In the genomic region with DNA sequence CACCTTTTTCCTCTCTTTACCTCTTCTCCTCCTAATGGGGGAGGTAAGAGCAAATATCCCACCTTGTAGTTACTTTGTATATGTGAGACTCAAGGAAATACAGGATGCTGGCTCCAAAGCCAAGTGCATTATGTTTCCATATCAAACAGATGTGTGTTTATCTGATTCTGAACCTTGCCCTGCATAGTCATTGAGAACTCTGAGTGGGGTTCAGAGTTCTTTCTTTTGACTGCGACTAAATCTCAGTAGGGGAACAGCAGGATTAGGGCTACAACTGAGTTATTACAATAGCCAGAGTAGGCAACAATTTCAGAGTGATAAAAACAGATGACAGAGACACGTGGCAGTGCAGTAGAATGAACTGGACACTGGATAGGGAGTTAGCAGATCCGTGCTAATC, we compare ENCODE assay signal across 29 cellular contexts. TPM values are rescaled to one million over a fixed set of nuclear protein-coding genes. Genes with fewer than 3 reads are reported as not detected.
"Had no signal": no experiment of that assay in that cellular context is flagged by ENCODE, and none has a peak within 500 bp of the region (broad histone marks: within the 10 kb centered on the region; RNA-seq: fewer than 3 reads in every experiment).

No MANE protein-coding gene starts in this region.

- H3K4me3 Mint-ChIP-seq: activated CD4-positive, alpha-beta memory T cell treated with anti-CD3 and anti-CD28 coated beads, Interleukin-2, amount 10 ng/mL, durations not matched to agents 7 days and 5 days; activated CD4-positive, alpha-beta T cell treated with anti-CD3 and anti-CD28 coated beads for 36 hours; activated CD4-positive, alpha-beta T cell treated with anti-CD3 and anti-CD28 coated beads, Interleukin-2, amount 10 ng/mL, durations not matched to agents 24 days and 14 days; activated naive CD4-positive, alpha-beta T cell treated with anti-CD3 and anti-CD28 coated beads, Interleukin-2, amount 10 ng/mL, durations not matched to agents 7 days and 5 days; activated naive CD8-positive, alpha-beta T cell treated with anti-CD3 and anti-CD28 coated beads, Interleukin-2, amount 10 ng/mL, durations not matched to agents 7 days and 5 days; activated T-cell treated with anti-CD3 and anti-CD28 coated beads, Interleukin-2, amount 50 U/mL, for 24 hours; activated T-cell treated with anti-CD3 and anti-CD28 coated beads, Interleukin-2, amount 50 U/mL, for 72 hours; brain; central memory CD8-positive, alpha-beta T cell; dendritic cell treated with granulocyte-macrophage colony-stimulating factor and Interleukin-4, amounts not matched to agents 40 ng/mL and 50 ng/mL, for 4 days; endodermal cell had no signal

- H3K27ac Mint-ChIP-seq: activated CD4-positive, alpha-beta memory T cell treated with anti-CD3 and anti-CD28 coated beads, Interleukin-2, amount 10 ng/mL, durations not matched to agents 7 days and 5 days; activated CD4-positive, alpha-beta T cell treated with anti-CD3 and anti-CD28 coated beads for 36 hours; activated CD4-positive, alpha-beta T cell treated with anti-CD3 and anti-CD28 coated beads, Interleukin-2, amount 10 ng/mL, durations not matched to agents 24 days and 14 days; activated naive CD4-positive, alpha-beta T cell treated with anti-CD3 and anti-CD28 coated beads, Interleukin-2, amount 10 ng/mL, durations not matched to agents 7 days and 5 days; activated naive CD4-positive, alpha-beta T cell treated with anti-CD3 and anti-CD28 coated beads, Interleukin-2, amount 50 U/mL, for 72 hours; activated naive CD8-positive, alpha-beta T cell treated with anti-CD3 and anti-CD28 coated beads, Interleukin-2, amount 10 ng/mL, durations not matched to agents 7 days and 5 days; activated T-cell treated with anti-CD3 and anti-CD28 coated beads, Interleukin-2, amount 50 U/mL, for 24 hours; activated T-cell treated with anti-CD3 and anti-CD28 coated beads, Interleukin-2, amount 50 U/mL, for 72 hours; brain; dendritic cell treated with granulocyte-macrophage colony-stimulating factor and Interleukin-4, amounts not matched to agents 40 ng/mL and 50 ng/mL, for 4 days; endodermal cell had no signal

- H3K9me3 Mint-ChIP-seq: activated CD4-positive, alpha-beta memory T cell treated with anti-CD3 and anti-CD28 coated beads, Interleukin-2, amount 10 ng/mL, durations not matched to agents 7 days and 5 days; activated CD4-positive, alpha-beta T cell treated with anti-CD3 and anti-CD28 coated beads, Interleukin-2, amount 10 ng/mL, durations not matched to agents 24 days and 14 days; activated naive CD4-positive, alpha-beta T cell treated with anti-CD3 and anti-CD28 coated beads, Interleukin-2, amount 10 ng/mL, durations not matched to agents 7 days and 5 days; activated naive CD4-positive, alpha-beta T cell treated with anti-CD3 and anti-CD28 coated beads, Interleukin-2, amount 50 U/mL, for 72 hours; activated naive CD8-positive, alpha-beta T cell treated with anti-CD3 and anti-CD28 coated beads, Interleukin-2, amount 10 ng/mL, durations not matched to agents 7 days and 5 days; activated T-cell treated with anti-CD3 and anti-CD28 coated beads, Interleukin-2, amount 50 U/mL, for 24 hours; activated T-cell treated with anti-CD3 and anti-CD28 coated beads, Interleukin-2, amount 50 U/mL, for 72 hours; brain; central memory CD8-positive, alpha-beta T cell; dendritic cell treated with granulocyte-macrophage colony-stimulating factor and Interleukin-4, amounts not matched to agents 40 ng/mL and 50 ng/mL, for 4 days; endodermal cell had no signal

- H3K27ac ChIP-seq: ascending aorta, breast epithelium, cardiac muscle cell, coronary artery, dorsolateral prefrontal cortex had no signal

- H3K36me3 Mint-ChIP-seq: activated naive CD4-positive, alpha-beta T cell treated with anti-CD3 and anti-CD28 coated beads, Interleukin-2, amount 10 ng/mL, durations not matched to agents 7 days and 5 days; activated naive CD4-positive, alpha-beta T cell treated with anti-CD3 and anti-CD28 coated beads, Interleukin-2, amount 50 U/mL, for 72 hours; activated naive CD8-positive, alpha-beta T cell treated with anti-CD3 and anti-CD28 coated beads, Interleukin-2, amount 10 ng/mL, durations not matched to agents 7 days and 5 days; brain had no signal

- H3K4me1 ChIP-seq: ascending aorta, breast epithelium had no signal

- H3K4me1 Mint-ChIP-seq: activated CD4-positive, alpha-beta memory T cell treated with anti-CD3 and anti-CD28 coated beads, Interleukin-2, amount 10 ng/mL, durations not matched to agents 7 days and 5 days; activated CD4-positive, alpha-beta T cell treated with anti-CD3 and anti-CD28 coated beads for 36 hours; activated CD4-positive, alpha-beta T cell treated with anti-CD3 and anti-CD28 coated beads, Interleukin-2, amount 10 ng/mL, durations not matched to agents 24 days and 14 days; activated naive CD4-positive, alpha-beta T cell treated with anti-CD3 and anti-CD28 coated beads, Interleukin-2, amount 10 ng/mL, durations not matched to agents 7 days and 5 days; brain; central memory CD8-positive, alpha-beta T cell; endodermal cell had no signal

- DNase-seq: activated CD4-positive, alpha-beta memory T cell treated with anti-CD3 and anti-CD28 coated beads, Interleukin-2, amount 10 ng/mL, durations not matched to agents 7 days and 5 days; activated CD4-positive, alpha-beta T cell treated with anti-CD3 and anti-CD28 coated beads for 36 hours; activated CD4-positive, alpha-beta T cell treated with anti-CD3 and anti-CD28 coated beads, Interleukin-2, amount 10 ng/mL, durations not matched to agents 24 days and 14 days; activated CD4-positive, alpha-beta T cell treated with anti-CD3 and anti-CD28 coated beads, Interleukin-2, amount 50 U/mL, for 4 hours; activated CD4-positive, CD25-positive, alpha-beta regulatory T cell; activated CD4-positive, CD25-positive, alpha-beta regulatory T cell treated with anti-CD3 and anti-CD28 coated beads, Interleukin-2, amount 50 U/mL, for 72 hours; activated CD8-positive, alpha-beta memory T cell treated with anti-CD3 and anti-CD28 coated beads, Interleukin-2, amount 50 U/mL, for 48 hours; activated gamma-delta T cell; activated naive CD4-positive, alpha-beta T cell; activated naive CD4-positive, alpha-beta T cell treated with anti-CD3 and anti-CD28 coated beads, Interleukin-2, amount 10 ng/mL, durations not matched to agents 7 days and 5 days; activated naive CD8-positive, alpha-beta T cell treated with anti-CD3 and anti-CD28 coated beads, Interleukin-2, amount 10 ng/mL, durations not matched to agents 7 days and 5 days; activated T-cell treated with anti-CD3 and anti-CD28 coated beads for 4 hours; activated T-cell treated with anti-CD3 and anti-CD28 coated beads, Interleukin-2, amount 50 U/mL, for 24 hours; activated T-cell treated with anti-CD3 and anti-CD28 coated beads, Interleukin-2, amount 50 U/mL, for 72 hours; dorsolateral prefrontal cortex; effector memory CD4-positive, alpha-beta T cell; endodermal cell; foreskin fibroblast; glutamatergic neuron; T-helper 2 cell had no signal

- ATAC-seq: activated CD4-positive, alpha-beta T cell treated with anti-CD3 and anti-CD28 coated beads for 36 hours; activated naive CD4-positive, alpha-beta T cell treated with anti-CD3 and anti-CD28 coated beads, Interleukin-2, amount 50 U/mL, for 72 hours; activated T-cell treated with anti-CD3 and anti-CD28 coated beads, Interleukin-2, amount 50 U/mL, for 72 hours; esophagus mucosa had no signal

- H3K4me3 ChIP-seq: ascending aorta, breast epithelium, cardiac muscle cell, coronary artery, dorsolateral prefrontal cortex had no signal

- H3K9me3 ChIP-seq: ascending aorta, breast epithelium had no signal

- H3K36me3 ChIP-seq: ascending aorta, breast epithelium, cardiac muscle cell had no signal

- H3K27me3 ChIP-seq: ascending aorta, breast epithelium had no signal

RNA-seq across cellular contexts. Expression of a gene that starts 51.0 kb away (rescaled TPM):
- total RNA-seq: activated CD4-positive, alpha-beta memory T cell treated with anti-CD3 and anti-CD28 coated beads, Interleukin-2, amount 10 ng/mL, durations not matched to agents 7 days and 5 days; activated CD4-positive, alpha-beta T cell treated with anti-CD3 and anti-CD28 coated beads for 36 hours; activated CD4-positive, alpha-beta T cell treated with anti-CD3 and anti-CD28 coated beads, Interleukin-2, amount 10 ng/mL, durations not matched to agents 24 days and 14 days; activated naive CD4-positive, alpha-beta T cell treated with anti-CD3 and anti-CD28 coated beads, Interleukin-2, amount 50 U/mL, for 72 hours; activated naive CD8-positive, alpha-beta T cell treated with anti-CD3 and anti-CD28 coated beads, Interleukin-2, amount 10 ng/mL, durations not matched to agents 7 days and 5 days; ascending aorta had no signal
